1 cellular context compared by ENCODE assay signal in genomic region chr7:91127974-91128373, GRCh38.
A peak's percentile ranks its signal among the peaks of the same experiment; 100 is the strongest.
TF ChIP-seq lines count a peak whose summit lies in the region.

No MANE protein-coding gene starts in this region.

TF ChIP-seq in HEK293, 187 proteins besides CTCF, POLR2A, EP300 and RAD21:
- TF ChIP-seq, protein P1, sequence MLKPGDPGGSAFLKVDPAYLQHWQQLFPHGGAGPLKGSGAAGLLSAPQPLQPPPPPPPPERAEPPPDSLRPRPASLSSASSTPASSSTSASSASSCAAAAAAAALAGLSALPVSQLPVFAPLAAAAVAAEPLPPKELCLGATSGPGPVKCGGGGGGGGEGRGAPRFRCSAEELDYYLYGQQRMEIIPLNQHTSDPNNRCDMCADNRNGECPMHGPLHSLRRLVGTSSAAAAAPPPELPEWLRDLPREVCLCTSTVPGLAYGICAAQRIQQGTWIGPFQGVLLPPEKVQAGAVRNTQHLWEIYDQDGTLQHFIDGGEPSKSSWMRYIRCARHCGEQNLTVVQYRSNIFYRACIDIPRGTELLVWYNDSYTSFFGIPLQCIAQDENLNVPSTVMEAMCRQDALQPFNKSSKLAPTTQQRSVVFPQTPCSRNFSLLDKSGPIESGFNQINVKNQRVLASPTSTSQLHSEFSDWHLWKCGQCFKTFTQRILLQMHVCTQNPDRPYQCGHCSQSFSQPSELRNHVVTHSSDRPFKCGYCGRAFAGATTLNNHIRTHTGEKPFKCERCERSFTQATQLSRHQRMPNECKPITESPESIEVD (tag by site-specific recombination; IDR thresholded peaks at IDR 0.05): peak; percentile 62
- TF ChIP-seq ZBTB17 (tag by site-specific recombination; IDR thresholded peaks at IDR 0.05) (no peak), ZNF341 (tag by site-specific recombination; IDR thresholded peaks at IDR 0.05; ENCODE audit: low read depth) (no peak)
